14 cellular contexts compared by ENCODE assay signal in the genomic region with DNA sequence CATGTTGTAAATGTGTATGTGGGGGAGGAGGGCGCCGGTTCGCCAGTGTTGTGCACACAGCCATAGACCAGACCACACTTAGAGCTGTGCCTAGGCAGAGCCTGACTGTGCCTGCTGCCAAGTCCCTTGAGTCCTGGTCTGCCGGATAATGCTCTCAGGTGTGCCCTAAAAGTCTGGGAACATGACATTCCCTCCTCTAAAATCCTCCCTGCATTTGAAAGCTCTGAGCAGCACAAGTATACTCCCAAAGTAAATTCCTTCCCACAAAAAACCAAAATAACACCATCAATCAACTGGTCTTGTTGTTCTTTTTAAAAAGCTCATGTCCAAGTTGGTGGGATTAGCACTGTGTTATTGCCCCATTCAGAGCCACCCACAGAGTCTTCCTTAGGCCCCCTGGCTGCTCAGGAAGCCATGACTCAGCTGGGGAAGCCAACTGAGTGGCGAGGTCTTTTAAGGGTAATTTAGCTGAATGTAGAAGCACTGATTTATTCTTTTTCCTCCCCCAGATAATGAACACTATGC.
DNase-seq lines count a peak whose midpoint lies in the region; ATAC-seq and TF ChIP-seq lines count a peak whose summit lies in the region.
"Had no signal": no experiment of that assay in that cellular context is flagged by ENCODE, and none has a peak within 500 bp of the region (broad histone marks: within the 10 kb centered on the region; RNA-seq: fewer than 3 reads in every experiment).

No MANE protein-coding gene starts in this region.

- H3K4me3 ChIP-seq in SK-N-MC (peak overlapping the region; percentile 46; the same call in 1 of the 2 replicates), fibroblast of the aortic adventitia (ENCODE audit: low read depth, low read length) (no peak overlapping the region), skeletal muscle cell (ENCODE audit: low read depth, low read length) (no peak overlapping the region)
- H3K4me3 ChIP-seq: breast epithelium had no signal

- H3K4me1 Mint-ChIP-seq in activated CD8-positive, alpha-beta memory T cell treated with anti-CD3 and anti-CD28 coated beads, Interleukin-2, amount 10 ng/mL, durations not matched to agents 7 days and 5 days: peaks cover 11% of the 10 kb centered on the region

- intact Hi-C loops in Right ventricle myocardium superior (cut with DNase I): no loop called here

- no peak overlapping the region for H3K4me3 Mint-ChIP-seq in activated CD8-positive, alpha-beta memory T cell treated with anti-CD3 and anti-CD28 coated beads, Interleukin-2, amount 10 ng/mL, durations not matched to agents 7 days and 5 days
- H3K4me3 Mint-ChIP-seq: activated T-helper 1 cell treated with anti-CD3 and anti-CD28 coated beads, Interleukin-12 subunit alpha, Interleukin-12 subunit beta, Interleukin-2, Interleukin-4 antibody, amounts not matched to agents 30 ng/mL and 10 ng/mL and 1 ng/mL, durations not matched to agents 14 hours and 24 hours and 36 hours; CD4-positive, alpha-beta memory T cell; nephron progenitor cell had no signal

- H3K27ac ChIP-seq in SK-N-MC: peak overlapping the region; percentile 87
- H3K27ac ChIP-seq: breast epithelium had no signal

- no peaks in the 10 kb centered on the region for H3K36me3 Mint-ChIP-seq in activated CD8-positive, alpha-beta memory T cell treated with anti-CD3 and anti-CD28 coated beads, Interleukin-2, amount 10 ng/mL, durations not matched to agents 7 days and 5 days
- H3K36me3 Mint-ChIP-seq: CD4-positive, alpha-beta memory T cell had no signal

- CTCF ChIA-PET in activated CD8-positive, alpha-beta memory T cell treated with anti-CD3 and anti-CD28 coated beads, Interleukin-2, amount 10 ng/mL, durations not matched to agents 7 days and 5 days (lab: Charles Lee): no interaction called here

- no peak for ATAC-seq in Right ventricle myocardium superior (ENCODE audit: poor library complexity)
- ATAC-seq in HG02970 (IDR thresholded peaks at IDR 0.05; ENCODE audit: low FRiP score, unreplicated experiment): no peak
- ATAC-seq in activated CD8-positive, alpha-beta memory T cell treated with anti-CD3 and anti-CD28 coated beads, Interleukin-2, amount 10 ng/mL, durations not matched to agents 7 days and 5 days: no peak
- ATAC-seq: activated CD4-positive, CD25-positive, alpha-beta regulatory T cell treated with anti-CD3 and anti-CD28 coated beads, Interleukin-2, amount 50 U/mL, for 24 hours had no signal

- peaks cover 39% of the 10 kb centered on the region for H3K27me3 Mint-ChIP-seq in activated CD8-positive, alpha-beta memory T cell treated with anti-CD3 and anti-CD28 coated beads, Interleukin-2, amount 10 ng/mL, durations not matched to agents 7 days and 5 days

- H3K9me3 ChIP-seq in SK-N-MC (ENCODE audit: low read depth, low read length): no peaks in the 10 kb centered on the region

- H3K27ac Mint-ChIP-seq in activated CD8-positive, alpha-beta memory T cell treated with anti-CD3 and anti-CD28 coated beads, Interleukin-2, amount 10 ng/mL, durations not matched to agents 7 days and 5 days: no peak overlapping the region
- H3K27ac Mint-ChIP-seq: activated T-helper 1 cell treated with anti-CD3 and anti-CD28 coated beads, Interleukin-12 subunit alpha, Interleukin-12 subunit beta, Interleukin-2, Interleukin-4 antibody, amounts not matched to agents 30 ng/mL and 10 ng/mL and 1 ng/mL, durations not matched to agents 14 hours and 24 hours and 36 hours; CD4-positive, alpha-beta memory T cell; nephron progenitor cell had no signal

- TF ChIP-seq CTCF in fibroblast of the aortic adventitia (IDR thresholded peaks at IDR 0.05; ENCODE audit: insufficient read depth, low read length): peak; percentile 29

- H3K9me3 Mint-ChIP-seq in activated CD8-positive, alpha-beta memory T cell treated with anti-CD3 and anti-CD28 coated beads, Interleukin-2, amount 10 ng/mL, durations not matched to agents 7 days and 5 days (ENCODE audit: low read depth): no peaks in the 10 kb centered on the region
- H3K9me3 Mint-ChIP-seq: activated T-helper 1 cell treated with anti-CD3 and anti-CD28 coated beads, Interleukin-12 subunit alpha, Interleukin-12 subunit beta, Interleukin-2, Interleukin-4 antibody, amounts not matched to agents 30 ng/mL and 10 ng/mL and 1 ng/mL, durations not matched to agents 14 hours and 24 hours and 36 hours; CD4-positive, alpha-beta memory T cell; nephron progenitor cell had no signal

- H3K9ac ChIP-seq in SK-N-MC (ENCODE audit: insufficient read length): no peak overlapping the region

- no peaks in the 10 kb centered on the region for H3K36me3 ChIP-seq in SK-N-MC (ENCODE audit: insufficient read depth, low read length)
- H3K36me3 ChIP-seq: breast epithelium had no signal

- DNase-seq in EL (peak; percentile 2), SK-N-MC (ENCODE audit: low read depth, low spot score) (peak; percentile 45), fibroblast of the aortic adventitia (ENCODE audit: low read depth) (peak; percentile 66), skeletal muscle cell (ENCODE audit: low read depth) (peak; percentile 91), Right ventricle myocardium superior (no peak)
- no peak for DNase-seq in stimulated activated CD4-positive, alpha-beta T cell treated with anti-CD3 and anti-CD28 coated beads, Interleukin-2, amount 100 ng/mL, for 48 hours
- DNase-seq in activated CD8-positive, alpha-beta memory T cell treated with anti-CD3 and anti-CD28 coated beads, Interleukin-2, amount 10 ng/mL, durations not matched to agents 7 days and 5 days: no peak
- DNase-seq: CD4-positive, alpha-beta memory T cell; NCI-H1417; nephron progenitor cell had no signal

Comparison
In these comparisons a context has a peak if more than half of its experiments do, and no peak if none do; other contexts are left out.
1. DNase-seq: peak in EL (single experiment), SK-N-MC (single experiment), fibroblast of the aortic adventitia (single experiment) and skeletal muscle cell (single experiment); none in Right ventricle myocardium superior (single experiment), stimulated activated CD4-positive, alpha-beta T cell treated with anti-CD3 and anti-CD28 coated beads, Interleukin-2, amount 100 ng/mL, for 48 hours (0 of 2) and activated CD8-positive, alpha-beta memory T cell treated with anti-CD3 and anti-CD28 coated beads, Interleukin-2, amount 10 ng/mL, durations not matched to agents 7 days and 5 days (single experiment).